In genomic region chr1:51293898-51294515, GRCh38 we compare ENCODE assay signal across 23 cellular contexts.
"Had no signal": no experiment of that assay in that cellular context is flagged by ENCODE, and none has a peak within 500 bp of the region (broad histone marks: within the 10 kb centered on the region; RNA-seq: fewer than 3 reads in every experiment).

No MANE protein-coding gene starts in this region.

- H3K9me3 ChIP-seq: Peyer's patch, SJCRH30, SK-N-SH had no signal

- H3K27me3 Mint-ChIP-seq: activated naive CD4-positive, alpha-beta T cell treated with anti-CD3 and anti-CD28 coated beads, Interleukin-2, amount 50 U/mL, for 24 hours; activated T-helper 17 cell treated with anti-CD3 and anti-CD28 coated beads, Interleukin-2, amount 50 U/mL, for 72 hours had no signal

- H3K9ac ChIP-seq: KMS-11, SK-N-SH had no signal

- H3K27ac Mint-ChIP-seq: activated B cell treated with CpG ODN at 0.5 μM for 24 hours; activated CD4-positive, alpha-beta T cell treated with anti-CD3 and anti-CD28 coated beads, Interleukin-2, amount 10 ng/mL, durations not matched to agents 24 days and 14 days; activated CD8-positive, alpha-beta memory T cell treated with anti-CD3 and anti-CD28 coated beads, Interleukin-2, amount 10 ng/mL, durations not matched to agents 7 days and 5 days; activated naive CD4-positive, alpha-beta T cell treated with anti-CD3 and anti-CD28 coated beads, Interleukin-2, amount 50 U/mL, for 24 hours; activated T-helper 17 cell treated with anti-CD3 and anti-CD28 coated beads, Interleukin-2, amount 50 U/mL, for 72 hours had no signal

- H3K27ac ChIP-seq: brain microvascular endothelial cell, cardiac muscle cell, KMS-11, Peyer's patch, RWPE1, SJCRH30 had no signal

- ATAC-seq: activated T-cell treated with anti-CD3 and anti-CD28 coated beads, Interleukin-2, amount 50 U/mL, for 4 hours; activated T-helper 17 cell treated with anti-CD3 and anti-CD28 coated beads, Interleukin-2, amount 50 U/mL, for 72 hours had no signal

- H3K36me3 Mint-ChIP-seq: activated CD8-positive, alpha-beta memory T cell treated with anti-CD3 and anti-CD28 coated beads, Interleukin-2, amount 10 ng/mL, durations not matched to agents 7 days and 5 days; activated naive CD4-positive, alpha-beta T cell treated with anti-CD3 and anti-CD28 coated beads, Interleukin-2, amount 50 U/mL, for 24 hours had no signal

- DNase-seq: activated B cell treated with CpG ODN at 0.5 μM for 24 hours; activated CD4-positive, alpha-beta T cell treated with anti-CD3 and anti-CD28 coated beads for 1 hour; activated CD4-positive, alpha-beta T cell treated with anti-CD3 and anti-CD28 coated beads, Interleukin-2, amount 10 ng/mL, durations not matched to agents 24 days and 14 days; activated CD4-positive, alpha-beta T cell treated with anti-CD3 and anti-CD28 coated beads, Interleukin-2, amount 50 U/mL, for 48 hours; activated naive CD4-positive, alpha-beta T cell; activated T-cell treated with anti-CD3 and anti-CD28 coated beads, Interleukin-2, amount 50 U/mL, for 4 hours; amygdala; brain microvascular endothelial cell; NCI-H1092; NCI-H1417; NCI-H1930; NCI-H510A treated with DMSO at 0.1 percent for 48 hours; Right ventricle myocardium superior; SK-N-SH; T-helper 1 cell had no signal

- H3K4me2 ChIP-seq: KMS-11, SK-N-SH had no signal

- H3K4me3 ChIP-seq: cardiac muscle cell, Peyer's patch, SJCRH30 had no signal

- H3K27me3 ChIP-seq: brain microvascular endothelial cell, cardiac muscle cell, Peyer's patch, SJCRH30 had no signal

- H3K9me3 Mint-ChIP-seq: activated B cell treated with CpG ODN at 0.5 μM for 24 hours; activated CD4-positive, alpha-beta T cell treated with anti-CD3 and anti-CD28 coated beads, Interleukin-2, amount 10 ng/mL, durations not matched to agents 24 days and 14 days; activated naive CD4-positive, alpha-beta T cell treated with anti-CD3 and anti-CD28 coated beads, Interleukin-2, amount 50 U/mL, for 24 hours; activated T-cell treated with anti-CD3 and anti-CD28 coated beads, Interleukin-2, amount 50 U/mL, for 4 hours; activated T-helper 17 cell treated with anti-CD3 and anti-CD28 coated beads, Interleukin-2, amount 50 U/mL, for 72 hours had no signal

- H3K4me3 Mint-ChIP-seq: activated B cell treated with CpG ODN at 0.5 μM for 24 hours; activated CD4-positive, alpha-beta T cell treated with anti-CD3 and anti-CD28 coated beads, Interleukin-2, amount 10 ng/mL, durations not matched to agents 24 days and 14 days; activated CD8-positive, alpha-beta memory T cell treated with anti-CD3 and anti-CD28 coated beads, Interleukin-2, amount 10 ng/mL, durations not matched to agents 7 days and 5 days; activated naive CD4-positive, alpha-beta T cell treated with anti-CD3 and anti-CD28 coated beads, Interleukin-2, amount 50 U/mL, for 24 hours; activated T-cell treated with anti-CD3 and anti-CD28 coated beads, Interleukin-2, amount 50 U/mL, for 4 hours; activated T-helper 17 cell treated with anti-CD3 and anti-CD28 coated beads, Interleukin-2, amount 50 U/mL, for 72 hours had no signal

- H3K36me3 ChIP-seq: brain microvascular endothelial cell, cardiac muscle cell, Peyer's patch, SJCRH30 had no signal
